ENCODE assay signal across 18 cellular contexts in the genomic region with DNA sequence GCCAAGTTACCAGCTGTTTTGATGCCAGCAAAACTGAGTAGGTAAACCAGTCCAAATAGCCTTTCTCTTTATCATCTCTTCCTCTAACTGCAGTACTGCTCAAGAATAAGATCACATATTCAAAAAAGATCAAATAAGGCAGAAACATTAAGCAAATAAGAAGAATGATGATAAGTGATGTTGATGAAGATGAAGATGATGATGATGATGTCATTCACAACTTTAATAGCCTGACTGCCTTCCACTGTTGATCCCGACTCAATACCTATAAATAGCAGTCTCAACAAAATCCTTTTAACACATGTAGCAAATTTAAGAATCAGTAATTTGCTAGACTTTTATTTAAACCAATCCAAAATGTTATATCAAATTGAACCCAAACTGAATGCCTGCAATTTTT. TPM values are rescaled to one million over a fixed set of nuclear protein-coding genes. Genes with fewer than 3 reads are reported as not detected.
DNase-seq lines count a peak whose midpoint lies in the region; ATAC-seq, FAIRE-seq and TF ChIP-seq lines count a peak whose summit lies in the region.
"Had no signal": no experiment of that assay in that cellular context is flagged by ENCODE, and none has a peak within 500 bp of the region (broad histone marks: within the 10 kb centered on the region; RNA-seq: fewer than 3 reads in every experiment).

No MANE protein-coding gene starts in this region.

- H2BK120ac ChIP-seq in mesenchymal stem cell (ENCODE audit: low read depth, low read length), result no peak overlapping the region

- no peak overlapping the region for H2BK12ac ChIP-seq in mesenchymal stem cell (ENCODE audit: low read length in 2 of 2)

- no peak overlapping the region for H4K8ac ChIP-seq in mesenchymal stem cell (ENCODE audit: low read length)

- H3K14ac ChIP-seq in mesenchymal stem cell (ENCODE audit: low read length in 2 of 2), result no peak overlapping the region

- H3K4me1 Mint-ChIP-seq in activated naive CD4-positive, alpha-beta T cell treated with anti-CD3 and anti-CD28 coated beads, Interleukin-2, amount 10 ng/mL, durations not matched to agents 7 days and 5 days, result peaks cover 70% of the 10 kb centered on the region
- peaks cover 35% of the 10 kb centered on the region for H3K4me1 Mint-ChIP-seq in activated T-helper 2 cell treated with anti-CD3 and anti-CD28 coated beads, Interferon-gamma antibody, Interleukin-2, Interleukin-4, amounts not matched to agents 10 μg/mL and 5 μg/mL and 100 μg/mL, durations not matched to agents 14 hours and 24 hours and 36 hours (ENCODE audit: low read depth)
- peaks cover 16 to 85% (median 68%) of the 10 kb centered on the region in 7 donors for H3K4me1 Mint-ChIP-seq in naive thymus-derived CD4-positive, alpha-beta T cell

- H2BK5ac ChIP-seq in mesenchymal stem cell (ENCODE audit: low read depth, low read length, poor library complexity, severe bottlenecking), result no peak overlapping the region

- TF ChIP-seq CTCF in HEK293 (tag by site-specific recombination; IDR thresholded peaks at IDR 0.05), result no peak

- H3K4me1 ChIP-seq in HEK293 (ENCODE audit: control insufficient read depth, insufficient read depth, low read length) (no peaks in the 10 kb centered on the region), small intestine (ENCODE audit: control insufficient read depth in 2 of 2, insufficient read depth in 1 of 2, low read depth in 1 of 2, low read length in 1 of 2) (no peaks in the 10 kb centered on the region), mesenchymal stem cell (ENCODE audit: control insufficient read depth, insufficient read depth, low read depth, low read length) (no peaks in the 10 kb centered on the region)
- peaks cover 35 to 44% of the 10 kb centered on the region in 2 donors for H3K4me1 ChIP-seq in naive thymus-derived CD4-positive, alpha-beta T cell (ENCODE audit: control insufficient read depth in 2 of 2, insufficient read depth in 2 of 2, low read length in 2 of 2)
- H3K4me1 ChIP-seq: SJCRH30 had no signal

- H3K36me3 ChIP-seq in HEK293 (ENCODE audit: control insufficient read depth in 2 of 2, insufficient read depth in 1 of 2, low read length in 2 of 2) (no peaks in the 10 kb centered on the region; a peak in 1 of 3 replicates), small intestine (ENCODE audit: control insufficient read depth in 2 of 2, insufficient read depth in 2 of 2, low read length in 2 of 2) (no peaks in the 10 kb centered on the region), mesenchymal stem cell (ENCODE audit: control insufficient read depth in 1 of 2, insufficient read depth in 2 of 2, low read depth in 1 of 2, low read length in 2 of 2) (no peaks in the 10 kb centered on the region)
- H3K36me3 ChIP-seq in naive thymus-derived CD4-positive, alpha-beta T cell (ENCODE audit: control insufficient read depth in 2 of 3, insufficient read depth in 3 of 3, low read length in 3 of 3), result no peaks in the 10 kb centered on the region
- H3K36me3 ChIP-seq: SJCRH30 had no signal

- H3K18ac ChIP-seq in mesenchymal stem cell (ENCODE audit: low read depth in 1 of 2, low read length in 2 of 2), result no peak overlapping the region

- peak overlapping the region; percentile 73 for H3K27ac Mint-ChIP-seq in activated naive CD4-positive, alpha-beta T cell treated with anti-CD3 and anti-CD28 coated beads, Interleukin-2, amount 10 ng/mL, durations not matched to agents 7 days and 5 days
- H3K27ac Mint-ChIP-seq in activated T-helper 2 cell treated with anti-CD3 and anti-CD28 coated beads, Interferon-gamma antibody, Interleukin-2, Interleukin-4, amounts not matched to agents 10 μg/mL and 5 μg/mL and 100 μg/mL, durations not matched to agents 14 hours and 24 hours and 36 hours, result peak overlapping the region; percentile 17
- peak overlapping the region; percentile 54 to 99 (median 92) for H3K27ac Mint-ChIP-seq in naive thymus-derived CD4-positive, alpha-beta T cell

- no peaks in the 10 kb centered on the region for H3K27me3 Mint-ChIP-seq in activated naive CD4-positive, alpha-beta T cell treated with anti-CD3 and anti-CD28 coated beads, Interleukin-2, amount 10 ng/mL, durations not matched to agents 7 days and 5 days
- H3K27me3 Mint-ChIP-seq in activated T-helper 2 cell treated with anti-CD3 and anti-CD28 coated beads, Interferon-gamma antibody, Interleukin-2, Interleukin-4, amounts not matched to agents 10 μg/mL and 5 μg/mL and 100 μg/mL, durations not matched to agents 14 hours and 24 hours and 36 hours (ENCODE audit: low read depth), result no peaks in the 10 kb centered on the region
- H3K27me3 Mint-ChIP-seq in naive thymus-derived CD4-positive, alpha-beta T cell, result no peaks in the 10 kb centered on the region

- H3K9me3 Mint-ChIP-seq in activated naive CD4-positive, alpha-beta T cell treated with anti-CD3 and anti-CD28 coated beads, Interleukin-2, amount 10 ng/mL, durations not matched to agents 7 days and 5 days, result peaks cover 3% of the 10 kb centered on the region
- H3K9me3 Mint-ChIP-seq in activated T-helper 2 cell treated with anti-CD3 and anti-CD28 coated beads, Interferon-gamma antibody, Interleukin-2, Interleukin-4, amounts not matched to agents 10 μg/mL and 5 μg/mL and 100 μg/mL, durations not matched to agents 14 hours and 24 hours and 36 hours, result peaks cover 6% of the 10 kb centered on the region
- peaks cover 0 to 10% (median 0%) of the 10 kb centered on the region in 11 donors for H3K9me3 Mint-ChIP-seq in naive thymus-derived CD4-positive, alpha-beta T cell

- POLR2A ChIA-PET in HEK293 (lab: Yijun Ruan, JAX), result no interaction called here
- POLR2A ChIA-PET in naive thymus-derived CD4-positive, alpha-beta T cell (lab: Charles Lee), result interaction anchor here (1.1 to 8.4 kb wide), 7 partner anchors 9 to 45 kb away, joined by 3 to 81 read pairs (median 5); a partner anchor contains a TSS

- DNase-seq in activated naive CD4-positive, alpha-beta T cell treated with anti-CD3 and anti-CD28 coated beads, Interleukin-2, amount 10 ng/mL, durations not matched to agents 7 days and 5 days, result no peak
- no peak for DNase-seq in activated naive CD4-positive, alpha-beta T cell treated with anti-CD3 and anti-CD28 coated beads, Interleukin-2, amount 50 U/mL, for 16 hours
- no peak for DNase-seq in activated T-helper 2 cell treated with anti-CD3 and anti-CD28 coated beads, Interferon-gamma antibody, Interleukin-2, Interleukin-4, amounts not matched to agents 10 μg/mL and 5 μg/mL and 100 μg/mL, durations not matched to agents 14 hours and 24 hours and 36 hours (ENCODE audit: low spot score)
- no peak for DNase-seq in naive thymus-derived CD4-positive, alpha-beta T cell
- DNase-seq in small intestine (no peak), mesenchymal stem cell (no peak), Ammon's horn (ENCODE audit: low spot score) (no peak)
- DNase-seq: DMS 273 treated with DMSO at 0.1 percent for 48 hours, GDM1, GM23248, HCEC 1CT, NCI-H1417, NCI-H187 treated with DMSO at 0.1 percent for 48 hours, PC-9, SJCRH30 had no signal

- no peak overlapping the region for H4K91ac ChIP-seq in mesenchymal stem cell (ENCODE audit: low read length)

- H2AK5ac ChIP-seq in mesenchymal stem cell (ENCODE audit: low read length, severe bottlenecking), result no peak overlapping the region

- no peak overlapping the region for H3K4ac ChIP-seq in mesenchymal stem cell (ENCODE audit: low read depth in 1 of 2, low read length in 2 of 2)

- H3K27ac ChIP-seq in HEK293 (ENCODE audit: extremely low read depth, low read depth, low read length), result no peak overlapping the region
- peak overlapping the region; percentile 74 for H3K27ac ChIP-seq in naive thymus-derived CD4-positive, alpha-beta T cell (ENCODE audit: low read depth, low read length)
- no peak overlapping the region for H3K27ac ChIP-seq in small intestine (ENCODE audit: low read depth in 1 of 2, low read length in 1 of 2)
- H3K27ac ChIP-seq in mesenchymal stem cell (ENCODE audit: low read length, poor library complexity, severe bottlenecking), result no peak overlapping the region
- H3K27ac ChIP-seq: GM23248, PC-9, SJCRH30 had no signal

- H3K27me3 ChIP-seq in naive thymus-derived CD4-positive, alpha-beta T cell (ENCODE audit: control insufficient read depth in 2 of 2, insufficient read depth in 2 of 2, low read length in 2 of 2), result no peaks in the 10 kb centered on the region
- H3K27me3 ChIP-seq in small intestine (ENCODE audit: control insufficient read depth in 2 of 2, insufficient read depth in 2 of 2, low read length in 2 of 2) (no peaks in the 10 kb centered on the region), mesenchymal stem cell (ENCODE audit: control insufficient read depth in 1 of 2, insufficient read depth in 1 of 2, low read length in 2 of 2) (no peaks in the 10 kb centered on the region)
- H3K27me3 ChIP-seq: SJCRH30 had no signal

- H3K9me3 ChIP-seq in HEK293 (ENCODE audit: control insufficient read depth, insufficient read depth, low read depth, low read length) (no peaks in the 10 kb centered on the region), small intestine (ENCODE audit: control insufficient read depth, low read depth) (no peaks in the 10 kb centered on the region), mesenchymal stem cell (ENCODE audit: control insufficient read depth, low read length) (no peaks in the 10 kb centered on the region)
- no peaks in the 10 kb centered on the region for H3K9me3 ChIP-seq in naive thymus-derived CD4-positive, alpha-beta T cell (ENCODE audit: control insufficient read depth in 2 of 3, low read length in 3 of 3)
- H3K9me3 ChIP-seq: SJCRH30 had no signal

- CTCF ChIA-PET in activated naive CD4-positive, alpha-beta T cell treated with anti-CD3 and anti-CD28 coated beads, Interleukin-2, amount 10 ng/mL, durations not matched to agents 7 days and 5 days (lab: Charles Lee), result interaction anchor here (2.2 kb wide), 1 partner anchor 17 kb away, joined by 7 read pairs; no protein-coding TSS in a partner anchor
- CTCF ChIA-PET in HEK293 (lab: Yijun Ruan, JAX), result interaction anchor here (1.2 kb wide), 1 partner anchor 120 kb away, joined by 3 read pairs; no protein-coding TSS in a partner anchor
- CTCF ChIA-PET in naive thymus-derived CD4-positive, alpha-beta T cell (lab: Charles Lee), result interaction anchor here (0.9 kb wide), 1 partner anchor 45 kb away, joined by 3 read pairs; no protein-coding TSS in a partner anchor

- H3K9ac ChIP-seq in mesenchymal stem cell (ENCODE audit: low read length), result no peak overlapping the region
- H3K9ac ChIP-seq: GM23248 had no signal

- H3K23ac ChIP-seq in mesenchymal stem cell (ENCODE audit: low read length in 2 of 2), result no peak overlapping the region

- H2AFZ ChIP-seq in mesenchymal stem cell (ENCODE audit: low read depth, low read length), result no peak overlapping the region
- H2AFZ ChIP-seq: GM23248, PC-9 had no signal

- intact Hi-C loops in activated T-helper 2 cell treated with anti-CD3 and anti-CD28 coated beads, Interferon-gamma antibody, Interleukin-2, Interleukin-4, amounts not matched to agents 10 μg/mL and 5 μg/mL and 100 μg/mL, durations not matched to agents 14 hours and 24 hours and 36 hours (cut with micrococcal nuclease), result loop anchor here (5.0 kb wide), 1 partner anchor 48 kb away; a partner anchor contains a TSS
- intact Hi-C loops in naive thymus-derived CD4-positive, alpha-beta T cell (cut with micrococcal nuclease), result loop anchor here in 1 of 2 donors (1.0 kb wide), 1 partner anchor 12 kb away; no protein-coding TSS in a partner anchor

- FAIRE-seq in small intestine (lab: Jason Lieb, UNC), result no peak
- FAIRE-seq: GM12878, GM18507 had no signal

- H3K79me1 ChIP-seq in mesenchymal stem cell (replicated peaks; ENCODE audit: low read length, poor library complexity, severe bottlenecking), result no peaks in the 10 kb centered on the region

- no peak overlapping the region for H3K4me3 Mint-ChIP-seq in activated naive CD4-positive, alpha-beta T cell treated with anti-CD3 and anti-CD28 coated beads, Interleukin-2, amount 10 ng/mL, durations not matched to agents 7 days and 5 days
- H3K4me3 Mint-ChIP-seq in activated T-helper 2 cell treated with anti-CD3 and anti-CD28 coated beads, Interferon-gamma antibody, Interleukin-2, Interleukin-4, amounts not matched to agents 10 μg/mL and 5 μg/mL and 100 μg/mL, durations not matched to agents 14 hours and 24 hours and 36 hours (ENCODE audit: low read depth), result no peak overlapping the region
- peak overlapping the region in 6 of 10 donors; percentile 16 to 80 (median 51) for H3K4me3 Mint-ChIP-seq in naive thymus-derived CD4-positive, alpha-beta T cell

- 74 to 97% (median 78%) methylated on average over 1 of the region's 1 CpG for WGBS in small intestine, 3 donors
- WGBS in mesenchymal stem cell, result 74% methylated on average over 1 of the region's 1 CpG

- no peak overlapping the region for H2BK15ac ChIP-seq in mesenchymal stem cell (ENCODE audit: low read depth, poor library complexity, severe bottlenecking)

- ATAC-seq in naive thymus-derived CD4-positive, alpha-beta T cell, result no peak
- ATAC-seq: GM12878 had no signal

- peaks cover 22% of the 10 kb centered on the region for H3K36me3 Mint-ChIP-seq in activated naive CD4-positive, alpha-beta T cell treated with anti-CD3 and anti-CD28 coated beads, Interleukin-2, amount 10 ng/mL, durations not matched to agents 7 days and 5 days
- no peaks in the 10 kb centered on the region for H3K36me3 Mint-ChIP-seq in activated T-helper 2 cell treated with anti-CD3 and anti-CD28 coated beads, Interferon-gamma antibody, Interleukin-2, Interleukin-4, amounts not matched to agents 10 μg/mL and 5 μg/mL and 100 μg/mL, durations not matched to agents 14 hours and 24 hours and 36 hours (ENCODE audit: low read depth)
- peaks cover 0 to 21% (median 14%) of the 10 kb centered on the region in 5 donors for H3K36me3 Mint-ChIP-seq in naive thymus-derived CD4-positive, alpha-beta T cell

- H3K4me3 ChIP-seq in HEK293 (ENCODE audit: low read depth, low read length) (no peak overlapping the region), small intestine (ENCODE audit: low read depth in 1 of 2, low read length in 2 of 2) (no peak overlapping the region), mesenchymal stem cell (ENCODE audit: insufficient read depth in 1 of 2, low read depth in 1 of 2, low read length in 2 of 2) (no peak overlapping the region)
- peak overlapping the region; percentile 1 for H3K4me3 ChIP-seq in naive thymus-derived CD4-positive, alpha-beta T cell (ENCODE audit: low read length)
- H3K4me3 ChIP-seq: GM12878, GM23248, PC-9, SJCRH30 had no signal

- no peak overlapping the region for H3K4me2 ChIP-seq in mesenchymal stem cell (ENCODE audit: low read length, poor library complexity, severe bottlenecking)
- H3K4me2 ChIP-seq: PC-9 had no signal

RNA-seq across cellular contexts. Expression of a gene that starts 47.1 kb away (rescaled TPM):
- total RNA-seq in activated T-helper 2 cell treated with anti-CD3 and anti-CD28 coated beads, Interferon-gamma antibody, Interleukin-2, Interleukin-4, amounts not matched to agents 10 μg/mL and 5 μg/mL and 100 μg/mL, durations not matched to agents 14 hours and 24 hours and 36 hours, result 7.7 and 10.2 TPM in 2 replicates
- total RNA-seq in naive thymus-derived CD4-positive, alpha-beta T cell, result 100 to 1,000 TPM in 4 of 5 experiments, 10 to 100 TPM in 1; 60.9 to 414 (median 228) TPM
- 100 to 1,000 TPM; 152 to 252 TPM for polyA plus RNA-seq in naive thymus-derived CD4-positive, alpha-beta T cell
- polyA plus RNA-seq in small intestine, result 10 to 100 TPM in 2 of 3 donors, 1 to 10 TPM in 1; 4.4 to 29.1 (median 25.1) TPM
- polyA plus RNA-seq in mesenchymal stem cell (2013, experiment 1 of 2), result 0.11 TPM
- 0.05 TPM for polyA plus RNA-seq in mesenchymal stem cell (2013, experiment 2 of 2)
- total RNA-seq: GM23248 had no signal
- polyA plus RNA-seq: GM23248 had no signal

Comparison
In these comparisons a context has a peak if more than half of its experiments do, and no peak if none do; other contexts are left out.
1. H3K27ac Mint-ChIP-seq: peak in every context shown above with its lines; median percentile 92 in naive thymus-derived CD4-positive, alpha-beta T cell; 73 in activated naive CD4-positive, alpha-beta T cell treated with anti-CD3 and anti-CD28 coated beads, Interleukin-2, amount 10 ng/mL, durations not matched to agents 7 days and 5 days; 17 in activated T-helper 2 cell treated with anti-CD3 and anti-CD28 coated beads, Interferon-gamma antibody, Interleukin-2, Interleukin-4, amounts not matched to agents 10 μg/mL and 5 μg/mL and 100 μg/mL, durations not matched to agents 14 hours and 24 hours and 36 hours.
2. H3K4me3 Mint-ChIP-seq: peak in naive thymus-derived CD4-positive, alpha-beta T cell (6 of 10); none in activated naive CD4-positive, alpha-beta T cell treated with anti-CD3 and anti-CD28 coated beads, Interleukin-2, amount 10 ng/mL, durations not matched to agents 7 days and 5 days (single experiment) and activated T-helper 2 cell treated with anti-CD3 and anti-CD28 coated beads, Interferon-gamma antibody, Interleukin-2, Interleukin-4, amounts not matched to agents 10 μg/mL and 5 μg/mL and 100 μg/mL, durations not matched to agents 14 hours and 24 hours and 36 hours (single experiment).